Comparison of ENCODE assay signal across 9 cellular contexts in genomic region chr5:115170924-115171510, GRCh38. TPM values are rescaled to one million over a fixed set of nuclear protein-coding genes. Genes with fewer than 3 reads are reported as not detected.
DNase-seq lines count a peak whose midpoint lies in the region; ATAC-seq, FAIRE-seq and TF ChIP-seq lines count a peak whose summit lies in the region.
"Had no signal": no experiment of that assay in that cellular context is flagged by ENCODE, and none has a peak within 500 bp of the region (broad histone marks: within the 10 kb centered on the region; RNA-seq: fewer than 3 reads in every experiment).

No MANE protein-coding gene starts in this region.

- peak overlapping the region; percentile 55 for H3K27ac Mint-ChIP-seq in glutamatergic neuron (ENCODE audit: unreplicated experiment)

- peak overlapping the region; percentile 87 for H3K4me3 Mint-ChIP-seq in glutamatergic neuron (ENCODE audit: unreplicated experiment)

- peak overlapping the region; percentile 73 to 74 for H3K4me3 ChIP-seq in Panc1 (ENCODE audit: low read depth in 2 of 2, low read length in 2 of 2)
- H3K4me3 ChIP-seq in small intestine (ENCODE audit: low read depth in 1 of 2, low read length in 2 of 2): peak overlapping the region; percentile 55 to 79

- in situ Hi-C loops in Panc1 (cut with HindIII; ENCODE audit: low pct_unique_long_range_greater_than_20kb, low sequenced_read_pairs): no loop called here

- H3K27me3 Mint-ChIP-seq in glutamatergic neuron (ENCODE audit: unreplicated experiment): peaks cover 7% of the 10 kb centered on the region

- H3K36me3 Mint-ChIP-seq in glutamatergic neuron (ENCODE audit: unreplicated experiment): peaks cover 28% of the 10 kb centered on the region

- intact Hi-C loops in Panc1 (cut with micrococcal nuclease; ENCODE audit: unreplicated experiment): no loop called here

- BruUV-seq in Panc1 (replicated peaks; lab: Mats Ljungman, UMichigan): no TSS peak

- no peaks in the 10 kb centered on the region for H3K4me1 Mint-ChIP-seq in glutamatergic neuron (ENCODE audit: low read depth, unreplicated experiment)

- H3K36me3 ChIP-seq in Panc1 (ENCODE audit: control insufficient read depth, insufficient read depth, low read length): no peaks in the 10 kb centered on the region
- no peaks in the 10 kb centered on the region for H3K36me3 ChIP-seq in small intestine (ENCODE audit: control insufficient read depth in 2 of 2, insufficient read depth in 2 of 2, low read length in 2 of 2)

- peaks cover 19% of the 10 kb centered on the region for H3K9me3 Mint-ChIP-seq in glutamatergic neuron (ENCODE audit: unreplicated experiment)

- CTCF ChIA-PET in Panc1 (lab: Charles Lee): no interaction called here

- no peaks in the 10 kb centered on the region for H3K9me3 ChIP-seq in Panc1 (ENCODE audit: control insufficient read depth, insufficient read depth, low read depth, low read length)
- H3K9me3 ChIP-seq in small intestine (ENCODE audit: control insufficient read depth, low read depth): no peaks in the 10 kb centered on the region

- FAIRE-seq in small intestine (lab: Jason Lieb, UNC): no peak
- FAIRE-seq: A204.1 had no signal

- H3K27ac ChIP-seq in Panc1 (ENCODE audit: low read length) (no peak overlapping the region), small intestine (ENCODE audit: low read depth in 1 of 2, low read length in 1 of 2) (peak overlapping the region; percentile 90 to 91)

- TF ChIP-seq CTCF in Panc1 (IDR thresholded peaks at IDR 0.05) (no peak), glutamatergic neuron (IDR thresholded peaks at IDR 0.05; ENCODE audit: partially characterized antibody, unreplicated experiment) (no peak)

- H3K4me1 ChIP-seq in Panc1 (ENCODE audit: control insufficient read depth, insufficient read depth, low read length) (no peaks in the 10 kb centered on the region; the same call in 1 of the 2 replicates), small intestine (ENCODE audit: control insufficient read depth in 2 of 2, insufficient read depth in 1 of 2, low read depth in 1 of 2, low read length in 1 of 2) (peaks cover 0 to 10% of the 10 kb centered on the region in 2 donors)

- ATAC-seq in Panc1: no peak
- no peak for ATAC-seq in GM21528 (IDR thresholded peaks at IDR 0.05; ENCODE audit: low FRiP score, unreplicated experiment)

- POLR2A ChIA-PET in Panc1 (lab: Charles Lee): interaction anchor here (0.6 kb wide), 1 partner anchor 1797 kb away, joined by 3 read pairs; no protein-coding TSS in a partner anchor

- H3K27me3 ChIP-seq in Panc1 (ENCODE audit: control insufficient read depth, insufficient read depth, low read length): peaks cover 28% of the 10 kb centered on the region
- H3K27me3 ChIP-seq in small intestine (ENCODE audit: control insufficient read depth in 2 of 2, insufficient read depth in 2 of 2, low read length in 2 of 2): peaks cover 0 to 7% of the 10 kb centered on the region in 2 donors

- 5 to 14% (median 14%) methylated on average over 16 of the region's 16 CpGs for WGBS in small intestine, 3 donors

- DNase-seq in DMS79 treated with DMSO at 0.1 percent for 48 hours (lab: John Stamatoyannopoulos, UW) (peak; percentile 10), DMS79 (lab: John Stamatoyannopoulos, UW) (no peak), Panc1 (ENCODE audit: low read depth, low spot score) (no peak), glutamatergic neuron (no peak), small intestine (peak; percentile 48), NCI-H1694 (lab: John Stamatoyannopoulos, UW) (no peak), HuH-7.5 (ENCODE audit: low spot score) (no peak)

RNA-seq across cellular contexts. Expression of gene TRIM36, which starts 1.3 kb away (rescaled TPM):
- 1.6 TPM for total RNA-seq in Panc1 (2021; ENCODE audit: unreplicated experiment)
- polyA plus RNA-seq in Panc1 (2012; ENCODE audit: insufficient read length): 0.18 TPM
- 99.4 TPM for total RNA-seq in glutamatergic neuron (ENCODE audit: unreplicated experiment)
- polyA plus RNA-seq in small intestine: 10 to 100 TPM in 2 of 3 donors, 1 to 10 TPM in 1; 7.4 to 22.1 (median 13.5) TPM

Comparison
In these comparisons a context has a peak if more than half of its experiments do, and no peak if none do; other contexts are left out.
1. DNase-seq: peak in DMS79 treated with DMSO at 0.1 percent for 48 hours (single experiment) and small intestine (single experiment); none in DMS79 (single experiment), Panc1 (single experiment), glutamatergic neuron (single experiment), NCI-H1694 (single experiment) and HuH-7.5 (single experiment).
2. RNA of gene TRIM36, which starts 1.3 kb away (total RNA-seq): 99.4 TPM in glutamatergic neuron (single experiment); 1.6 TPM in Panc1 (single experiment); every median in the first group is over 10 times any median in the second.